In genomic region chr19:33998739-33999345, GRCh38 we compare ENCODE assay signal across 10 cellular contexts.
A peak's percentile ranks its signal among the peaks of the same experiment; 100 is the strongest.
DNase-seq lines count a peak whose midpoint lies in the region; ATAC-seq and TF ChIP-seq lines count a peak whose summit lies in the region.
"Had no signal": no experiment of that assay in that cellular context is flagged by ENCODE, and none has a peak within 500 bp of the region (broad histone marks: within the 10 kb centered on the region; RNA-seq: fewer than 3 reads in every experiment).

No MANE protein-coding gene starts in this region.

- POLR2A ChIA-PET in activated CD4-positive, alpha-beta memory T cell treated with anti-CD3 and anti-CD28 coated beads for 36 hours (lab: Charles Lee): no interaction called here

- DNase-seq in CD14-positive monocyte (ENCODE audit: low spot score) (no peak), lung microvascular endothelial cell (ENCODE audit: low read depth in 2 of 2) (peak; percentile 12 to 24), retina (no peak), NCI-H1436 treated with DMSO at 0.1 percent for 48 hours (lab: John Stamatoyannopoulos, UW) (no peak)
- DNase-seq in activated CD4-positive, alpha-beta memory T cell treated with anti-CD3 and anti-CD28 coated beads for 36 hours: no peak
- DNase-seq: activated naive CD4-positive, alpha-beta T cell treated with Interleukin-2 at 50 U/mL for 16 hours had no signal

- no peaks in the 10 kb centered on the region for H3K9me2 ChIP-seq in Loucy (replicated peaks; ENCODE audit: low read depth, low read length)

- H3K27ac Mint-ChIP-seq in CD14-positive monocyte (no peak overlapping the region), brain (no peak overlapping the region)
- H3K27ac Mint-ChIP-seq in activated CD4-positive, alpha-beta memory T cell treated with anti-CD3 and anti-CD28 coated beads for 36 hours: no peak overlapping the region

- H3K9me3 Mint-ChIP-seq in CD14-positive monocyte: peaks cover 0 to 4% (median 0%) of the 10 kb centered on the region in 7 donors
- peaks cover 0 to 8% (median 3%) of the 10 kb centered on the region in 5 experiments for H3K9me3 Mint-ChIP-seq in brain
- no peaks in the 10 kb centered on the region for H3K9me3 Mint-ChIP-seq in activated CD4-positive, alpha-beta memory T cell treated with anti-CD3 and anti-CD28 coated beads for 36 hours

- H3K36me3 ChIP-seq in Loucy (ENCODE audit: insufficient read depth, low read length): no peaks in the 10 kb centered on the region

- H3K4me1 Mint-ChIP-seq in CD14-positive monocyte (no peaks in the 10 kb centered on the region), brain (peaks cover 12% of the 10 kb centered on the region)
- H3K4me1 Mint-ChIP-seq in activated CD4-positive, alpha-beta memory T cell treated with anti-CD3 and anti-CD28 coated beads for 36 hours (ENCODE audit: low read depth): no peaks in the 10 kb centered on the region

- no peaks in the 10 kb centered on the region for H3K9me3 ChIP-seq in Loucy (ENCODE audit: insufficient read depth, low read depth, low read length)

- H3K27me3 Mint-ChIP-seq in CD14-positive monocyte (ENCODE audit: low read depth in 3 of 3) (peaks cover 0 to 7% (median 6%) of the 10 kb centered on the region in 3 donors), brain (peaks cover 3% of the 10 kb centered on the region)
- H3K27me3 Mint-ChIP-seq in activated CD4-positive, alpha-beta memory T cell treated with anti-CD3 and anti-CD28 coated beads for 36 hours: peaks cover 7% of the 10 kb centered on the region

- no peaks in the 10 kb centered on the region for H3K4me1 ChIP-seq in Loucy (ENCODE audit: insufficient read depth, low read length, poor library complexity, severe bottlenecking)

- H4K20me1 ChIP-seq in Loucy (ENCODE audit: insufficient read depth, low read length, poor library complexity, severe bottlenecking): no peaks in the 10 kb centered on the region

- H2AFZ ChIP-seq in Loucy (ENCODE audit: low read length): no peak overlapping the region

- H3K79me2 ChIP-seq in Loucy (ENCODE audit: insufficient read depth, low read length): no peaks in the 10 kb centered on the region

- intact Hi-C loops in CD14-positive monocyte (cut with micrococcal nuclease): loop anchor here (2.0 to 5.0 kb wide), 3 partner anchors 202 to 222 kb away; partner anchors contain the start of gene KCTD15 (in 2 of the 2)
- intact Hi-C loops in activated CD4-positive, alpha-beta memory T cell treated with anti-CD3 and anti-CD28 coated beads for 36 hours (cut with micrococcal nuclease): loop anchor here (2.0 kb wide), 1 partner anchor 220 kb away; no protein-coding TSS in a partner anchor

- ATAC-seq in GM18511 (IDR thresholded peaks at IDR 0.05; ENCODE audit: unreplicated experiment): no peak
- ATAC-seq: GM12878 had no signal

- H3K36me3 Mint-ChIP-seq in CD14-positive monocyte (no peaks in the 10 kb centered on the region), brain (no peaks in the 10 kb centered on the region)
- no peaks in the 10 kb centered on the region for H3K36me3 Mint-ChIP-seq in activated CD4-positive, alpha-beta memory T cell treated with anti-CD3 and anti-CD28 coated beads for 36 hours

- H3K4me3 Mint-ChIP-seq in CD14-positive monocyte (no peak overlapping the region), brain (peak overlapping the region in 2 of 5 experiments; percentile 45 to 79)
- no peak overlapping the region for H3K4me3 Mint-ChIP-seq in activated CD4-positive, alpha-beta memory T cell treated with anti-CD3 and anti-CD28 coated beads for 36 hours

- CTCF ChIA-PET in activated CD4-positive, alpha-beta memory T cell treated with anti-CD3 and anti-CD28 coated beads for 36 hours (lab: Charles Lee): interaction anchor here (0.6 to 2.6 kb wide), 13 partner anchors 11 to 568 kb away, joined by 3 to 35 read pairs (median 4); no protein-coding TSS in a partner anchor

- no peak overlapping the region for H3K4me2 ChIP-seq in Loucy (ENCODE audit: low read depth, low read length, poor library complexity, severe bottlenecking)

- no peaks in the 10 kb centered on the region for H3K27me3 ChIP-seq in Loucy (ENCODE audit: insufficient read depth, low read length, poor library complexity, severe bottlenecking)

- no peaks in the 10 kb centered on the region for H3F3A ChIP-seq in Loucy (ENCODE audit: low read depth)

- H3K4me3 ChIP-seq in Loucy (ENCODE audit: low read length, poor library complexity, severe bottlenecking): no peak overlapping the region
- H3K4me3 ChIP-seq: GM12878 had no signal

- TF ChIP-seq CTCF in CD14-positive monocyte (IDR thresholded peaks at IDR 0.05): peak; percentile 53
- TF ChIP-seq CTCF in Loucy (conservative IDR thresholded peaks at IDR 0.05; ENCODE audit: low read length): peak; percentile 62
- peak; percentile 73 to 76 for TF ChIP-seq CTCF in brain (conservative IDR thresholded peaks at IDR 0.05)

- no peak overlapping the region for H3K9ac ChIP-seq in Loucy (ENCODE audit: low read depth, low read length, poor library complexity, severe bottlenecking)

Comparison
In these comparisons a context has a peak if more than half of its experiments do, and no peak if none do; other contexts are left out.
1. DNase-seq: peak in lung microvascular endothelial cell (2 of 2); none in CD14-positive monocyte (single experiment), activated CD4-positive, alpha-beta memory T cell treated with anti-CD3 and anti-CD28 coated beads for 36 hours (single experiment), retina (single experiment) and NCI-H1436 treated with DMSO at 0.1 percent for 48 hours (single experiment).
2. Peak in every context shown above with its lines, with median percentiles within 50 percentile points of each other: CTCF ChIP-seq.